7 cellular contexts compared by ENCODE assay signal in genomic region chr12:12582895-12583303, GRCh38. TPM values are rescaled to one million over a fixed set of nuclear protein-coding genes. Genes with fewer than 3 reads are reported as not detected.
A peak's percentile ranks its signal among the peaks of the same experiment; 100 is the strongest.
DNase-seq lines count a peak whose midpoint lies in the region; ATAC-seq and TF ChIP-seq lines count a peak whose summit lies in the region.

No MANE protein-coding gene starts in this region.

- DNase-seq in GM19238 (ENCODE audit: insufficient read length, low spot score) (peak; percentile 47), osteoblast (ENCODE audit: insufficient read length, low spot score, missing footprints) (no peak), esophagus muscularis mucosa (ENCODE audit: extremely low spot score) (no peak), aorta (no peak), DMS153 treated with DMSO at 0.1 percent for 48 hours (lab: John Stamatoyannopoulos, UW; ENCODE audit: unreplicated experiment) (no peak)
- DNase-seq in activated CD4-positive, alpha-beta T cell treated with anti-CD3 and anti-CD28 coated beads, Interleukin-2, amount 10 ng/mL, durations not matched to agents 24 days and 14 days: peak; percentile 78

- ATAC-seq in HG02938 (IDR thresholded peaks at IDR 0.05; ENCODE audit: unreplicated experiment): peak; percentile 93
- ATAC-seq in aorta (ENCODE audit: low FRiP score): no peak

- H3K27ac ChIP-seq in osteoblast (ENCODE audit: low read depth, low read length) (peak overlapping the region; percentile 26), esophagus muscularis mucosa (replicated peaks in 1 of 4) (no peak overlapping the region), aorta (ENCODE audit: low read depth in 1 of 2, low read length in 2 of 2) (no peak overlapping the region)

- TF ChIP-seq EP300 in esophagus muscularis mucosa (IDR thresholded peaks at IDR 0.05): no peak

- H3K4me2 ChIP-seq in osteoblast (ENCODE audit: insufficient read depth, low read length): no peak overlapping the region

- no peak overlapping the region for H2AFZ ChIP-seq in osteoblast (ENCODE audit: low read length)

- H3K27me3 ChIP-seq in osteoblast (ENCODE audit: insufficient read depth, low read length) (no peaks in the 10 kb centered on the region), esophagus muscularis mucosa (no peaks in the 10 kb centered on the region), aorta (ENCODE audit: control insufficient read depth in 1 of 2, insufficient read depth in 2 of 2, low read length in 1 of 2) (no peaks in the 10 kb centered on the region)

- H3K27ac Mint-ChIP-seq in activated CD4-positive, alpha-beta T cell treated with anti-CD3 and anti-CD28 coated beads, Interleukin-2, amount 10 ng/mL, durations not matched to agents 24 days and 14 days: peak overlapping the region; percentile 79

- H3K9me3 Mint-ChIP-seq in activated CD4-positive, alpha-beta T cell treated with anti-CD3 and anti-CD28 coated beads, Interleukin-2, amount 10 ng/mL, durations not matched to agents 24 days and 14 days: peaks cover 4% of the 10 kb centered on the region

- H4K20me1 ChIP-seq in osteoblast (ENCODE audit: insufficient read depth, low read length): no peaks in the 10 kb centered on the region

- H3K36me3 ChIP-seq in osteoblast (ENCODE audit: insufficient read depth, low read length): no peaks in the 10 kb centered on the region
- H3K36me3 ChIP-seq in esophagus muscularis mucosa: no peaks in the 10 kb centered on the region
- no peaks in the 10 kb centered on the region for H3K36me3 ChIP-seq in aorta (ENCODE audit: control insufficient read depth in 1 of 2, insufficient read depth in 2 of 2, low read length in 1 of 2)

- peak overlapping the region; percentile 15 for H3K4me3 Mint-ChIP-seq in activated CD4-positive, alpha-beta T cell treated with anti-CD3 and anti-CD28 coated beads, Interleukin-2, amount 10 ng/mL, durations not matched to agents 24 days and 14 days

- no peaks in the 10 kb centered on the region for H3K27me3 Mint-ChIP-seq in activated CD4-positive, alpha-beta T cell treated with anti-CD3 and anti-CD28 coated beads, Interleukin-2, amount 10 ng/mL, durations not matched to agents 24 days and 14 days

- H3K4me3 ChIP-seq in osteoblast (ENCODE audit: insufficient read depth, low read length) (no peak overlapping the region), esophagus muscularis mucosa (no peak overlapping the region), aorta (ENCODE audit: low read length in 2 of 2) (no peak overlapping the region)

- intact Hi-C loops in activated CD4-positive, alpha-beta T cell treated with anti-CD3 and anti-CD28 coated beads, Interleukin-2, amount 10 ng/mL, durations not matched to agents 24 days and 14 days (cut with micrococcal nuclease): loop anchor here (1.0 kb wide), 3 partner anchors 20 to 78 kb away; no protein-coding TSS in a partner anchor
- intact Hi-C loops in esophagus muscularis mucosa (cut with DNase I): no loop called here
- intact Hi-C loops in aorta (cut with DNase I): no loop called here

- no peaks in the 10 kb centered on the region for H3K4me1 ChIP-seq in osteoblast (ENCODE audit: insufficient read depth, low read length)
- H3K4me1 ChIP-seq in esophagus muscularis mucosa: peaks cover 0 to 5% (median 0%) of the 10 kb centered on the region in 4 donors
- no peaks in the 10 kb centered on the region for H3K4me1 ChIP-seq in aorta (ENCODE audit: control insufficient read depth in 1 of 2, insufficient read depth in 2 of 2, low read length in 2 of 2)

- H3K79me2 ChIP-seq in osteoblast (ENCODE audit: insufficient read depth, low read length): no peaks in the 10 kb centered on the region

- TF ChIP-seq POLR2A in esophagus muscularis mucosa (IDR thresholded peaks at IDR 0.05; ENCODE audit: low read depth): no peak

- H3K36me3 Mint-ChIP-seq in activated CD4-positive, alpha-beta T cell treated with anti-CD3 and anti-CD28 coated beads, Interleukin-2, amount 10 ng/mL, durations not matched to agents 24 days and 14 days (ENCODE audit: low read depth): no peaks in the 10 kb centered on the region

- no peak for TF ChIP-seq CTCF in osteoblast (IDR thresholded peaks at IDR 0.05; ENCODE audit: extremely low read depth, low read depth, low read length)
- TF ChIP-seq CTCF in esophagus muscularis mucosa (IDR thresholded peaks at IDR 0.05): no peak

- H3K9me3 ChIP-seq in osteoblast (ENCODE audit: low read depth, low read length): no peaks in the 10 kb centered on the region
- H3K9me3 ChIP-seq in esophagus muscularis mucosa: no peaks in the 10 kb centered on the region
- no peaks in the 10 kb centered on the region for H3K9me3 ChIP-seq in aorta (ENCODE audit: control insufficient read depth, low read length)

- peaks cover 36% of the 10 kb centered on the region for H3K4me1 Mint-ChIP-seq in activated CD4-positive, alpha-beta T cell treated with anti-CD3 and anti-CD28 coated beads, Interleukin-2, amount 10 ng/mL, durations not matched to agents 24 days and 14 days

- 87% methylated on average over 6 of the region's 6 CpGs for WGBS in esophagus muscularis mucosa
- WGBS in aorta, 2 donors: 61 to 80% methylated on average over 6 of the region's 6 CpGs

RNA-seq across cellular contexts. Expression of gene DUSP16, which starts 20.2 kb away (rescaled TPM):
- 48.3 and 51.2 TPM in 2 replicates for total RNA-seq in activated CD4-positive, alpha-beta T cell treated with anti-CD3 and anti-CD28 coated beads, Interleukin-2, amount 10 ng/mL, durations not matched to agents 24 days and 14 days
- 5.1 and 5.3 TPM in 2 replicates for total RNA-seq in osteoblast
- total RNA-seq in esophagus muscularis mucosa: 10 to 100 TPM in 3 of 4 donors, 1 to 10 TPM in 1; 10.0 to 17.0 (median 13.9) TPM
- total RNA-seq in aorta: 10 to 100 TPM; 22.0 to 27.4 TPM
- polyA plus RNA-seq in aorta: 10 to 100 TPM in 1 of 2 donors, 1 to 10 TPM in 1; 3.1 to 13.1 TPM

RNA-seq across cellular contexts. Expression of gene CREBL2, which starts 28.8 kb away (rescaled TPM):
- total RNA-seq in activated CD4-positive, alpha-beta T cell treated with anti-CD3 and anti-CD28 coated beads, Interleukin-2, amount 10 ng/mL, durations not matched to agents 24 days and 14 days: 17.3 TPM in 2 replicates
- 47.0 and 54.5 TPM in 2 replicates for total RNA-seq in osteoblast
- total RNA-seq in esophagus muscularis mucosa: 10 to 100 TPM; 33.0 to 53.5 (median 45.9) TPM
- total RNA-seq in aorta: 10 to 100 TPM; 31.2 to 42.5 TPM
- 10 to 100 TPM; 26.6 to 47.1 TPM for polyA plus RNA-seq in aorta

Comparison
In these comparisons a context has a peak if more than half of its experiments do, and no peak if none do; other contexts are left out.
1. DNase-seq: peak in GM19238 (single experiment) and activated CD4-positive, alpha-beta T cell treated with anti-CD3 and anti-CD28 coated beads, Interleukin-2, amount 10 ng/mL, durations not matched to agents 24 days and 14 days (single experiment); none in osteoblast (single experiment), esophagus muscularis mucosa (single experiment), aorta (0 of 2) and DMS153 treated with DMSO at 0.1 percent for 48 hours (single experiment).